In the genomic region with DNA sequence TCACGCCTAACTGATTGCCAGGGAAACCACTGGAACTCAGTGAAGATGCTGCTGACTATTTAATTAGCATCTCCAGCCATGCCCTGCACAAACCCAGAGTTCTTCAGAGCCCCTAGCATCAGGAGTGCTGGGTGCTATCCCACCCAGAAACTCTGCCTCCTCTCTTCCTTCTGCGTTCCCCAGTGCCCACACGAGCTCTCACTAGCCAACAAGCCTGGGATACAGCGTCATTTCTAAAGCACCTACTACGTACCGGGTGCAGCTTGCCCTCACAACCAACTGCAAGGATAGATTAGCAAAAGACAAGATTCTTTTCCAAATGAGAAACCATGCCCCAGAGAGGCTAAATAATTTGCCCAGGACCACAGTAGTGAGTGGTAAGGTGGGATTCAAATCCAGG, we compare ENCODE assay signal across 28 cellular contexts.
DNase-seq lines count a peak whose midpoint lies in the region; ATAC-seq and TF ChIP-seq lines count a peak whose summit lies in the region.
"Had no signal": no experiment of that assay in that cellular context is flagged by ENCODE, and none has a peak within 500 bp of the region (broad histone marks: within the 10 kb centered on the region; RNA-seq: fewer than 3 reads in every experiment).

No MANE protein-coding gene starts in this region.

- H3K9me3 ChIP-seq in stomach: no peaks in the 10 kb centered on the region
- H3K9me3 ChIP-seq: breast epithelium, colonic mucosa, thoracic aorta had no signal

- H3K27ac Mint-ChIP-seq in activated naive CD8-positive, alpha-beta T cell treated with anti-CD3 and anti-CD28 coated beads, Interleukin-2, amount 10 ng/mL, durations not matched to agents 7 days and 5 days: peak overlapping the region; percentile 49
- no peak overlapping the region for H3K27ac Mint-ChIP-seq in activated naive CD8-positive, alpha-beta T cell treated with anti-CD3 and anti-CD28 coated beads for 36 hours
- H3K27ac Mint-ChIP-seq in T-cell (peak overlapping the region; percentile 11 to 65), immature natural killer cell (peak overlapping the region in 5 of 6 donors; percentile 26 to 68 (median 44))
- peak overlapping the region; percentile 78 for H3K27ac Mint-ChIP-seq in stimulated activated memory B cell treated with anti-CD40 and anti-IgM and Interleukin-4, amounts not matched to agents 10 μg/mL and 1 μg/mL and 100 μg/mL, for 72 hours

- H3K27me3 Mint-ChIP-seq in activated naive CD8-positive, alpha-beta T cell treated with anti-CD3 and anti-CD28 coated beads, Interleukin-2, amount 10 ng/mL, durations not matched to agents 7 days and 5 days: peaks cover 63% of the 10 kb centered on the region
- H3K27me3 Mint-ChIP-seq in activated naive CD8-positive, alpha-beta T cell treated with anti-CD3 and anti-CD28 coated beads for 36 hours: peaks cover 16% of the 10 kb centered on the region
- peaks cover 4 to 20% of the 10 kb centered on the region in 2 donors for H3K27me3 Mint-ChIP-seq in T-cell
- peaks cover 14 to 52% (median 28%) of the 10 kb centered on the region in 3 donors for H3K27me3 Mint-ChIP-seq in immature natural killer cell (ENCODE audit: low read depth in 3 of 3)
- peaks cover 24% of the 10 kb centered on the region for H3K27me3 Mint-ChIP-seq in stimulated activated memory B cell treated with anti-CD40 and anti-IgM and Interleukin-4, amounts not matched to agents 10 μg/mL and 1 μg/mL and 100 μg/mL, for 72 hours
- H3K27me3 Mint-ChIP-seq: progenitor cell of endocrine pancreas had no signal

- no peak for TF ChIP-seq POLR2A in stomach (IDR thresholded peaks at IDR 0.05)

- no peak for ATAC-seq in activated naive CD8-positive, alpha-beta T cell treated with anti-CD3 and anti-CD28 coated beads, Interleukin-2, amount 10 ng/mL, durations not matched to agents 7 days and 5 days (ENCODE audit: low read depth)
- ATAC-seq in T-cell (replicated peaks in 1 of 4): no peak
- ATAC-seq in stimulated activated memory B cell treated with anti-CD40 and anti-IgM and Interleukin-4, amounts not matched to agents 10 μg/mL and 1 μg/mL and 100 μg/mL, for 72 hours: no peak
- ATAC-seq: sciatic nerve had no signal

- no peak for DNase-seq in activated naive CD8-positive, alpha-beta T cell treated with anti-CD3 and anti-CD28 coated beads, Interleukin-2, amount 10 ng/mL, durations not matched to agents 7 days and 5 days
- no peak for DNase-seq in activated naive CD8-positive, alpha-beta T cell treated with anti-CD3 and anti-CD28 coated beads for 36 hours
- DNase-seq in T-cell: no peak
- no peak for DNase-seq in immature natural killer cell
- no peak for DNase-seq in DMS 273 treated with DMSO at 0.1 percent for 48 hours (lab: John Stamatoyannopoulos, UW)
- DNase-seq in stomach: no peak
- DNase-seq: activated CD8-positive, alpha-beta memory T cell treated with anti-CD3 and anti-CD28 coated beads, Interleukin-2, amount 50 U/mL, for 48 hours; activated effector memory CD4-positive, alpha-beta T cell treated with anti-CD3 and anti-CD28 coated beads, Interleukin-2, amount 50 U/mL, for 16 hours; colonic mucosa; effector CD8-positive, alpha-beta T cell; erythroblast; glutamatergic neuron; GOT3; Kasumi-1; MV-4-11; NCI-H1436 treated with DMSO at 0.1 percent for 48 hours; NCI-H345; NCI-H774; RPMI8226; stimulated activated CD4-positive, alpha-beta T cell treated with anti-CD3 and anti-CD28 coated beads, Interleukin-4, amount 100 ng/mL, for 24 hours had no signal

- 94 to 96% (median 96%) methylated on average over 6 of the region's 6 CpGs for WGBS in stomach, 5 donors

- intact Hi-C loops in stomach (cut with DNase I; ENCODE audit: low total_unique reads): no loop called here

- peaks cover 0 to 18% (median 11%) of the 10 kb centered on the region in 3 donors for H3K27me3 ChIP-seq in stomach
- H3K27me3 ChIP-seq: breast epithelium, colonic mucosa had no signal

- no peak for TF ChIP-seq EP300 in stomach (IDR thresholded peaks at IDR 0.05)

- POLR2A ChIA-PET in activated naive CD8-positive, alpha-beta T cell treated with anti-CD3 and anti-CD28 coated beads, Interleukin-2, amount 10 ng/mL, durations not matched to agents 7 days and 5 days (lab: Charles Lee): no interaction called here
- POLR2A ChIA-PET in T-cell (lab: Charles Lee): no interaction called here

- H3K4me1 Mint-ChIP-seq in activated naive CD8-positive, alpha-beta T cell treated with anti-CD3 and anti-CD28 coated beads, Interleukin-2, amount 10 ng/mL, durations not matched to agents 7 days and 5 days: peaks cover 40% of the 10 kb centered on the region
- H3K4me1 Mint-ChIP-seq in activated naive CD8-positive, alpha-beta T cell treated with anti-CD3 and anti-CD28 coated beads for 36 hours: peaks cover 32% of the 10 kb centered on the region
- H3K4me1 Mint-ChIP-seq in T-cell (peaks cover 42 to 48% (median 43%) of the 10 kb centered on the region in 3 donors), immature natural killer cell (peaks cover 34 to 36% of the 10 kb centered on the region in 2 donors)
- peaks cover 30% of the 10 kb centered on the region for H3K4me1 Mint-ChIP-seq in stimulated activated memory B cell treated with anti-CD40 and anti-IgM and Interleukin-4, amounts not matched to agents 10 μg/mL and 1 μg/mL and 100 μg/mL, for 72 hours

- H3K4me3 Mint-ChIP-seq in activated naive CD8-positive, alpha-beta T cell treated with anti-CD3 and anti-CD28 coated beads, Interleukin-2, amount 10 ng/mL, durations not matched to agents 7 days and 5 days: peak overlapping the region; percentile 57
- H3K4me3 Mint-ChIP-seq in activated naive CD8-positive, alpha-beta T cell treated with anti-CD3 and anti-CD28 coated beads for 36 hours: no peak overlapping the region
- H3K4me3 Mint-ChIP-seq in T-cell (peak overlapping the region in 2 of 3 donors; percentile 0 to 72), immature natural killer cell (peak overlapping the region; percentile 53 to 76 (median 55))
- no peak overlapping the region for H3K4me3 Mint-ChIP-seq in stimulated activated memory B cell treated with anti-CD40 and anti-IgM and Interleukin-4, amounts not matched to agents 10 μg/mL and 1 μg/mL and 100 μg/mL, for 72 hours

- no peaks in the 10 kb centered on the region for H3K36me3 ChIP-seq in stomach
- H3K36me3 ChIP-seq: breast epithelium, colonic mucosa, neural progenitor cell, thoracic aorta had no signal

- H3K9me3 Mint-ChIP-seq in activated naive CD8-positive, alpha-beta T cell treated with anti-CD3 and anti-CD28 coated beads, Interleukin-2, amount 10 ng/mL, durations not matched to agents 7 days and 5 days: no peaks in the 10 kb centered on the region
- no peaks in the 10 kb centered on the region for H3K9me3 Mint-ChIP-seq in activated naive CD8-positive, alpha-beta T cell treated with anti-CD3 and anti-CD28 coated beads for 36 hours
- H3K9me3 Mint-ChIP-seq in T-cell: no peaks in the 10 kb centered on the region
- no peaks in the 10 kb centered on the region for H3K9me3 Mint-ChIP-seq in immature natural killer cell
- no peaks in the 10 kb centered on the region for H3K9me3 Mint-ChIP-seq in stimulated activated memory B cell treated with anti-CD40 and anti-IgM and Interleukin-4, amounts not matched to agents 10 μg/mL and 1 μg/mL and 100 μg/mL, for 72 hours
- H3K9me3 Mint-ChIP-seq: neural progenitor cell had no signal

- peaks cover 23 to 43% (median 34%) of the 10 kb centered on the region in 4 donors for H3K4me1 ChIP-seq in stomach

- H3K27ac ChIP-seq in stomach: no peak overlapping the region
- H3K27ac ChIP-seq: breast epithelium, colonic mucosa, HL-60, neural progenitor cell, thoracic aorta had no signal

- H3K36me3 Mint-ChIP-seq in activated naive CD8-positive, alpha-beta T cell treated with anti-CD3 and anti-CD28 coated beads, Interleukin-2, amount 10 ng/mL, durations not matched to agents 7 days and 5 days: no peaks in the 10 kb centered on the region
- H3K36me3 Mint-ChIP-seq in activated naive CD8-positive, alpha-beta T cell treated with anti-CD3 and anti-CD28 coated beads for 36 hours: peaks cover 3% of the 10 kb centered on the region
- H3K36me3 Mint-ChIP-seq in T-cell (no peaks in the 10 kb centered on the region), immature natural killer cell (peaks cover 0 to 5% (median 0%) of the 10 kb centered on the region in 3 donors)
- no peaks in the 10 kb centered on the region for H3K36me3 Mint-ChIP-seq in stimulated activated memory B cell treated with anti-CD40 and anti-IgM and Interleukin-4, amounts not matched to agents 10 μg/mL and 1 μg/mL and 100 μg/mL, for 72 hours
- H3K36me3 Mint-ChIP-seq: CD14-positive monocyte, neural progenitor cell had no signal

- TF ChIP-seq CTCF in stomach (IDR thresholded peaks at IDR 0.05): no peak

- CTCF ChIA-PET in T-cell (lab: Charles Lee): no interaction called here

- no peak overlapping the region for H3K4me3 ChIP-seq in stomach
- H3K4me3 ChIP-seq: breast epithelium, colonic mucosa, neural progenitor cell, thoracic aorta had no signal

Comparison
In these comparisons a context has a peak if more than half of its experiments do, and no peak if none do; other contexts are left out.
1. H3K4me3 Mint-ChIP-seq: peak in activated naive CD8-positive, alpha-beta T cell treated with anti-CD3 and anti-CD28 coated beads, Interleukin-2, amount 10 ng/mL, durations not matched to agents 7 days and 5 days (single experiment), T-cell (2 of 3) and immature natural killer cell (5 of 5); none in activated naive CD8-positive, alpha-beta T cell treated with anti-CD3 and anti-CD28 coated beads for 36 hours (single experiment) and stimulated activated memory B cell treated with anti-CD40 and anti-IgM and Interleukin-4, amounts not matched to agents 10 μg/mL and 1 μg/mL and 100 μg/mL, for 72 hours (single experiment).